35 cellular contexts compared by ENCODE assay signal in genomic region chr7:120783721-120784120, GRCh38.
"Had no signal": no experiment of that assay in that cellular context is flagged by ENCODE, and none has a peak within 500 bp of the region (broad histone marks: within the 10 kb centered on the region; RNA-seq: fewer than 3 reads in every experiment).

No MANE protein-coding gene starts in this region.

- H3K9me3 Mint-ChIP-seq: activated B cell treated with CpG ODN at 0.5 μM for 24 hours; activated CD4-positive, alpha-beta memory T cell treated with anti-CD3 and anti-CD28 coated beads for 36 hours; activated CD8-positive, alpha-beta T cell treated with anti-CD3 and anti-CD28 coated beads for 36 hours; activated naive CD4-positive, alpha-beta T cell treated with anti-CD3 and anti-CD28 coated beads for 36 hours; activated naive CD4-positive, alpha-beta T cell treated with anti-CD3 and anti-CD28 coated beads, Interleukin-2, amount 50 U/mL, for 72 hours; activated naive CD8-positive, alpha-beta T cell treated with anti-CD3 and anti-CD28 coated beads for 36 hours; activated T-cell treated with anti-CD3 and anti-CD28 coated beads, Interleukin-2, amount 50 U/mL, for 4 hours; activated T-cell treated with anti-CD3 and anti-CD28 coated beads, Interleukin-2, amount 50 U/mL, for 72 hours; activated T-helper 1 cell treated with anti-CD3 and anti-CD28 coated beads, Interleukin-12 subunit alpha, Interleukin-12 subunit beta, Interleukin-2, Interleukin-4 antibody, amounts not matched to agents 30 ng/mL and 10 ng/mL and 1 ng/mL, durations not matched to agents 14 hours and 24 hours and 36 hours; activated T-helper 17 cell treated with anti-CD3 and anti-CD28 coated beads, Interleukin-2, amount 50 U/mL, for 72 hours; brain; central memory CD8-positive, alpha-beta T cell; T-helper 1 cell treated with Interleukin-12 subunit alpha and Interleukin-12 subunit beta and Interleukin-4 antibody, amounts not matched to agents 30 μg/mL and 1 μg/mL, for 36 hours; T-helper 2 cell treated with Interferon-gamma antibody and Interleukin-4, amounts not matched to agents 5 μg/mL and 100 μg/mL, for 36 hours had no signal

- H3K36me3 ChIP-seq: adrenal gland, ascending aorta, cardiac muscle cell had no signal

- H3K4me1 ChIP-seq: adrenal gland, ascending aorta had no signal

- H3K4me3 Mint-ChIP-seq: activated B cell treated with CpG ODN at 0.5 μM for 24 hours; activated CD4-positive, alpha-beta memory T cell treated with anti-CD3 and anti-CD28 coated beads for 36 hours; activated CD8-positive, alpha-beta T cell treated with anti-CD3 and anti-CD28 coated beads for 36 hours; activated naive CD4-positive, alpha-beta T cell treated with anti-CD3 and anti-CD28 coated beads for 36 hours; activated naive CD8-positive, alpha-beta T cell treated with anti-CD3 and anti-CD28 coated beads for 36 hours; activated T-cell treated with anti-CD3 and anti-CD28 coated beads, Interleukin-2, amount 50 U/mL, for 4 hours; activated T-cell treated with anti-CD3 and anti-CD28 coated beads, Interleukin-2, amount 50 U/mL, for 72 hours; activated T-helper 1 cell treated with anti-CD3 and anti-CD28 coated beads, Interleukin-12 subunit alpha, Interleukin-12 subunit beta, Interleukin-2, Interleukin-4 antibody, amounts not matched to agents 30 ng/mL and 10 ng/mL and 1 ng/mL, durations not matched to agents 14 hours and 24 hours and 36 hours; activated T-helper 17 cell treated with anti-CD3 and anti-CD28 coated beads, Interleukin-2, amount 50 U/mL, for 72 hours; brain; central memory CD8-positive, alpha-beta T cell; T-helper 1 cell treated with Interleukin-12 subunit alpha and Interleukin-12 subunit beta and Interleukin-4 antibody, amounts not matched to agents 30 μg/mL and 1 μg/mL, for 36 hours; T-helper 2 cell treated with Interferon-gamma antibody and Interleukin-4, amounts not matched to agents 5 μg/mL and 100 μg/mL, for 36 hours had no signal

- H3K27ac ChIP-seq: adrenal gland, ascending aorta, cardiac muscle cell, VCaP had no signal

- H3K27ac Mint-ChIP-seq: activated B cell treated with CpG ODN at 0.5 μM for 24 hours; activated CD4-positive, alpha-beta memory T cell treated with anti-CD3 and anti-CD28 coated beads for 36 hours; activated CD8-positive, alpha-beta T cell treated with anti-CD3 and anti-CD28 coated beads for 36 hours; activated naive CD4-positive, alpha-beta T cell treated with anti-CD3 and anti-CD28 coated beads for 36 hours; activated naive CD4-positive, alpha-beta T cell treated with anti-CD3 and anti-CD28 coated beads, Interleukin-2, amount 50 U/mL, for 72 hours; activated naive CD8-positive, alpha-beta T cell treated with anti-CD3 and anti-CD28 coated beads for 36 hours; activated T-cell treated with anti-CD3 and anti-CD28 coated beads, Interleukin-2, amount 50 U/mL, for 72 hours; activated T-helper 1 cell treated with anti-CD3 and anti-CD28 coated beads, Interleukin-12 subunit alpha, Interleukin-12 subunit beta, Interleukin-2, Interleukin-4 antibody, amounts not matched to agents 30 ng/mL and 10 ng/mL and 1 ng/mL, durations not matched to agents 14 hours and 24 hours and 36 hours; activated T-helper 17 cell treated with anti-CD3 and anti-CD28 coated beads, Interleukin-2, amount 50 U/mL, for 72 hours; T-helper 1 cell treated with Interleukin-12 subunit alpha and Interleukin-12 subunit beta and Interleukin-4 antibody, amounts not matched to agents 30 μg/mL and 1 μg/mL, for 36 hours; T-helper 2 cell treated with Interferon-gamma antibody and Interleukin-4, amounts not matched to agents 5 μg/mL and 100 μg/mL, for 36 hours had no signal

- H3K9me3 ChIP-seq: adrenal gland, ascending aorta had no signal

- H3K27me3 Mint-ChIP-seq: activated B cell treated with CpG ODN at 0.5 μM for 24 hours; activated naive CD8-positive, alpha-beta T cell treated with anti-CD3 and anti-CD28 coated beads for 36 hours; activated T-helper 17 cell treated with anti-CD3 and anti-CD28 coated beads, Interleukin-2, amount 50 U/mL, for 72 hours; brain had no signal

- H3K4me3 ChIP-seq: adrenal gland, ascending aorta, cardiac muscle cell had no signal

- H3K4me1 Mint-ChIP-seq: activated B cell treated with CpG ODN at 0.5 μM for 24 hours; activated naive CD8-positive, alpha-beta T cell treated with anti-CD3 and anti-CD28 coated beads for 36 hours; activated T-helper 17 cell treated with anti-CD3 and anti-CD28 coated beads, Interleukin-2, amount 50 U/mL, for 72 hours; central memory CD8-positive, alpha-beta T cell had no signal

- DNase-seq: activated B cell treated with CpG ODN at 0.5 μM for 24 hours; activated CD4-positive, alpha-beta memory T cell treated with anti-CD3 and anti-CD28 coated beads for 36 hours; activated CD4-positive, alpha-beta T cell treated with anti-CD3 and anti-CD28 coated beads for 48 hours; activated CD4-positive, alpha-beta T cell treated with anti-CD3 and anti-CD28 coated beads, Interleukin-2, amount 50 U/mL, for 1 hour; activated CD4-positive, alpha-beta T cell treated with anti-CD3 and anti-CD28 coated beads, Interleukin-2, amount 50 U/mL, for 4 hours; activated CD4-positive, CD25-positive, alpha-beta regulatory T cell treated with anti-CD3 and anti-CD28 coated beads, Interleukin-2, amount 50 U/mL, for 72 hours; activated CD8-positive, alpha-beta memory T cell treated with anti-CD3 and anti-CD28 coated beads, Interleukin-2, amount 50 U/mL, for 4 hours; activated CD8-positive, alpha-beta T cell treated with anti-CD3 and anti-CD28 coated beads for 36 hours; activated effector memory CD4-positive, alpha-beta T cell treated with anti-CD3 and anti-CD28 coated beads, Interleukin-2, amount 50 U/mL, for 16 hours; activated gamma-delta T cell treated with Interleukin-2 at 50 U/mL for 16 hours; activated naive CD4-positive, alpha-beta T cell; activated naive CD4-positive, alpha-beta T cell treated with anti-CD3 and anti-CD28 coated beads for 36 hours; activated naive CD4-positive, alpha-beta T cell treated with anti-CD3 and anti-CD28 coated beads, Interleukin-2, amount 50 U/mL, for 16 hours; activated naive CD8-positive, alpha-beta T cell treated with anti-CD3 and anti-CD28 coated beads for 36 hours; activated T-cell treated with anti-CD3 and anti-CD28 coated beads for 4 hours; activated T-cell treated with anti-CD3 and anti-CD28 coated beads, Interleukin-2, amount 50 U/mL, for 1 hour; activated T-cell treated with anti-CD3 and anti-CD28 coated beads, Interleukin-2, amount 50 U/mL, for 4 hours; activated T-cell treated with anti-CD3 and anti-CD28 coated beads, Interleukin-2, amount 50 U/mL, for 72 hours; adrenal gland; amygdala; anterior cingulate cortex; caudate nucleus; T-helper 1 cell; T-helper 2 cell; T-helper 9 cell had no signal

- H3K27me3 ChIP-seq: adrenal gland, ascending aorta, cardiac muscle cell had no signal

- ATAC-seq: activated CD8-positive, alpha-beta T cell treated with anti-CD3 and anti-CD28 coated beads for 36 hours; activated naive CD4-positive, alpha-beta T cell treated with anti-CD3 and anti-CD28 coated beads, Interleukin-2, amount 50 U/mL, for 72 hours; activated T-cell treated with anti-CD3 and anti-CD28 coated beads, Interleukin-2, amount 50 U/mL, for 4 hours; activated T-cell treated with anti-CD3 and anti-CD28 coated beads, Interleukin-2, amount 50 U/mL, for 72 hours; activated T-helper 17 cell treated with anti-CD3 and anti-CD28 coated beads, Interleukin-2, amount 50 U/mL, for 72 hours had no signal

- H3K36me3 Mint-ChIP-seq: activated CD4-positive, alpha-beta memory T cell treated with anti-CD3 and anti-CD28 coated beads for 36 hours; activated naive CD4-positive, alpha-beta T cell treated with anti-CD3 and anti-CD28 coated beads, Interleukin-2, amount 50 U/mL, for 72 hours; activated naive CD8-positive, alpha-beta T cell treated with anti-CD3 and anti-CD28 coated beads for 36 hours; brain had no signal
